1 cellular context compared by ENCODE assay signal in the genomic region with DNA sequence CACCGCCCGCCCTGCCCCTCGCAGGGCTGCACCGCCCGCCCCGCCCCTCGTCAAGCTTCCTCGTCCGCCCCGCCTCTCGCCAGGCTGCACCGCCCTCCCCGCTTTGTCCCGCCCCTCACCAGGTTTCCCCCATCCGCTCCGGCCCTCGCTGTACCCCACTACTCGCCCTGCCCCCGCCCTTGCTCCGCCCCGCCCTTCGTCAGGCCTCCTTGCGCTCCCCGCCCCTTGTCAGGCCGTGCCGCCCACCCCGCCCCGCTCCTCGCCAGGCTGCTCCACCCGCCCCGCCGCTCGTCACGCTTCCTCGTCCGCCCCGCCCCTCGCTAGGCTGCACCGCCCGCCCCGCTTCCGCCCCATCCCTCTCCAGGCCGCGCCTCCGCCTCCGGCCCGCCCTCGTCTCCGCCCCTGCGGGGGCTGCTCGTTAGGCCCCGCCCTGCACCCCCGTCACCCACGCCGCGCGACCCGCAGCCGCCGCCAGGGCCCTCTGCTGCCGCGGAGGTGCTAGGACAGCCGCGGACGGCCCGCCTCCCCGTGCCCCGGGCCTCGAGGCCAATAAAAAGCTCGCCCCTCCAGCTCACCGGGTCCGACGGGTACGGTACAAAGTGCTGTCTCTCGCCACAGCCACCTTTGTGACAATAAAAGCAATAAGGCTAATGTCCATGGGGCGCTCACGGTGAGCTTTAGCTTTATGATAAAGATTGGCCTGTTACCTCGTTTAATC.
TF ChIP-seq lines count a peak whose summit lies in the region.

No MANE protein-coding gene starts in this region.

TF ChIP-seq in HepG2, 621 proteins besides CTCF, POLR2A, EP300 and RAD21 (continued from another document and continues in another):
- 0 out of 2 replicates have a peak, but pooled peaks have one; percentile 37 for TF ChIP-seq ZNF749 (CRISPR knock-in tag; IDR thresholded peaks at IDR 0.05; ENCODE audit: borderline replicate concordance)
- peak; percentile 73 for TF ChIP-seq HNF4A (CRISPR knock-in tag; IDR thresholded peaks at IDR 0.05)
- TF ChIP-seq, protein P1, sequence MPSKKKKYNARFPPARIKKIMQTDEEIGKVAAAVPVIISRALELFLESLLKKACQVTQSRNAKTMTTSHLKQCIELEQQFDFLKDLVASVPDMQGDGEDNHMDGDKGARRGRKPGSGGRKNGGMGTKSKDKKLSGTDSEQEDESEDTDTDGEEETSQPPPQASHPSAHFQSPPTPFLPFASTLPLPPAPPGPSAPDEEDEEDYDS (CRISPR knock-in tag; IDR thresholded peaks at IDR 0.05), result peak; percentile 58
- TF ChIP-seq ZNF7 (CRISPR knock-in tag; IDR thresholded peaks at IDR 0.05), result no peak
- peak; percentile 86; the same call in 1 of the 2 replicates for TF ChIP-seq ZNF724P (CRISPR knock-in tag; IDR thresholded peaks at IDR 0.05; ENCODE audit: borderline replicate concordance)
- TF ChIP-seq, protein P2, sequence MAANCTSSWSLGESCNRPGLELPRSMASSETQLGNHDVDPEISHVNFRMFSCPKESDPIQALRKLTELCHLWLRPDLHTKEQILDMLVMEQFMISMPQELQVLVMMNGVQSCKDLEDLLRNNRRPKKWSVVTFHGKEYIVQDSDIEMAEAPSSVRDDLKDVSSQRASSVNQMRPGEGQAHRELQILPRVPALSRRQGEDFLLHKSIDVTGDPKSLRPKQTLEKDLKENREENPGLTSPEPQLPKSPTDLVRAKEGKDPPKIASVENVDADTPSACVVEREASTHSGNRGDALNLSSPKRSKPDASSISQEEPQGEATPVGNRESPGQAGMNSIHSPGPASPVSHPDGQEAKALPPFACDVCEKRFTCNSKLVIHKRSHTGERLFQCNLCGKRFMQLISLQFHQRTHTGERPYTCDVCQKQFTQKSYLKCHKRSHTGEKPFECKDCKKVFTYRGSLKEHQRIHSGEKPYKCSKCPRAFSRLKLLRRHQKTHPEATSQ (CRISPR knock-in tag; IDR thresholded peaks at IDR 0.05; ENCODE audit: borderline replicate concordance), result no peak
- no peak for TF ChIP-seq ZNF562 (CRISPR knock-in tag; IDR thresholded peaks at IDR 0.05; ENCODE audit: borderline replicate concordance)
- peak; percentile 53; the same call in 1 of the 2 replicates for TF ChIP-seq NR2C2 (CRISPR knock-in tag; IDR thresholded peaks at IDR 0.05; ENCODE audit: borderline replicate concordance)
- TF ChIP-seq CHD4 (IDR thresholded peaks at IDR 0.05; ENCODE audit: borderline replicate concordance, low read length), result no peak
- peak; percentile 62; the same call in 1 of the 2 replicates for TF ChIP-seq HNF4G (IDR thresholded peaks at IDR 0.05; ENCODE audit: borderline replicate concordance, low read depth, low read length)
- TF ChIP-seq HNF4G (CRISPR knock-in tag; IDR thresholded peaks at IDR 0.05; ENCODE audit: borderline replicate concordance, low read depth), result peak; percentile 63; the same call in 1 of the 2 replicates
- TF ChIP-seq ZNF160 (CRISPR knock-in tag; IDR thresholded peaks at IDR 0.05), result peak; percentile 62; the same call in 1 of the 2 replicates
- TF ChIP-seq, protein P3, sequence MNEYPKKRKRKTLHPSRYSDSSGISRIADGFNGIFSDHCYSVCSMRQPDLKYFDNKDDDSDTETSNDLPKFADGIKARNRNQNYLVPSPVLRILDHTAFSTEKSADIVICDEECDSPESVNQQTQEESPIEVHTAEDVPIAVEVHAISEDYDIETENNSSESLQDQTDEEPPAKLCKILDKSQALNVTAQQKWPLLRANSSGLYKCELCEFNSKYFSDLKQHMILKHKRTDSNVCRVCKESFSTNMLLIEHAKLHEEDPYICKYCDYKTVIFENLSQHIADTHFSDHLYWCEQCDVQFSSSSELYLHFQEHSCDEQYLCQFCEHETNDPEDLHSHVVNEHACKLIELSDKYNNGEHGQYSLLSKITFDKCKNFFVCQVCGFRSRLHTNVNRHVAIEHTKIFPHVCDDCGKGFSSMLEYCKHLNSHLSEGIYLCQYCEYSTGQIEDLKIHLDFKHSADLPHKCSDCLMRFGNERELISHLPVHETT (CRISPR knock-in tag; conservative IDR thresholded peaks at IDR 0.05), result peak; percentile 74; the same call in 1 of the 2 replicates
- no peak for TF ChIP-seq NR3C1 (CRISPR knock-in tag; IDR thresholded peaks at IDR 0.05)
- TF ChIP-seq ZC3H4 (CRISPR knock-in tag; IDR thresholded peaks at IDR 0.05; ENCODE audit: borderline replicate concordance), result no peak
- TF ChIP-seq ATF7 (IDR thresholded peaks at IDR 0.05), result no peak
- TF ChIP-seq ATF7 (CRISPR knock-in tag; IDR thresholded peaks at IDR 0.05), result no peak
- no peak for TF ChIP-seq ZBTB1 (CRISPR knock-in tag; IDR thresholded peaks at IDR 0.05; ENCODE audit: borderline replicate concordance)
- TF ChIP-seq ERF (CRISPR knock-in tag; IDR thresholded peaks at IDR 0.05), result peak; percentile 66; the same call in 1 of the 2 replicates
- TF ChIP-seq ZNF207 (IDR thresholded peaks at IDR 0.05; ENCODE audit: borderline replicate concordance), result no peak
- no peak for TF ChIP-seq NFE2 (CRISPR knock-in tag; IDR thresholded peaks at IDR 0.05)
- TF ChIP-seq, protein P4, sequence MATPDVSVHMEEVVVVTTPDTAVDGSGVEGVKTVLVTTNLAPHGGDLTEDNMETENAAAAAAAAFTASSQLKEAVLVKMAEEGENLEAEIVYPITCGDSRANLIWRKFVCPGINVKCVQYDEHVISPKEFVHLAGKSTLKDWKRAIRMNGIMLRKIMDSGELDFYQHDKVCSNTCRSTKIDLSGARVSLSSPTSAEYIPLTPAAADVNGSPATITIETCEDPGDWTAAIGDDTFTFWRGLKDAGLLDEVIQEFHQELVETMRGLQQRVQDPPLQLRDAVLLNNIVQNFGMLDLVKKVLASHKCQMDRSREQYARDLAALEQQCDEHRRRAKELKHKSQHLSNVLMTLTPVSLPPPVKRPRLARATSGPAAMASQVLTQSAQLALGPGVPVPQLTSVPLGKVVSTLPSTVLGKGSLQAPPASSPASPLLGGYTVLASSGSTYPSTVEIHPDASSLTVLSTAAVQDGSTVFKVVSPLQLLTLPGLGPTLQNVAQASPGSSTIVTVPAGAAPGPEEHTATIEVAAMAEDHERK (CRISPR knock-in tag; IDR thresholded peaks at IDR 0.05; ENCODE audit: low read depth), result no peak
- TF ChIP-seq MTF1 (CRISPR knock-in tag; IDR thresholded peaks at IDR 0.05), result no peak
- TF ChIP-seq YEATS4 (CRISPR knock-in tag; IDR thresholded peaks at IDR 0.05; ENCODE audit: borderline replicate concordance), result peak; percentile 72; the same call in 1 of the 2 replicates
- TF ChIP-seq ZNF550 (CRISPR knock-in tag; IDR thresholded peaks at IDR 0.05; ENCODE audit: borderline replicate concordance), result no peak
- TF ChIP-seq ZSCAN21 (CRISPR knock-in tag; IDR thresholded peaks at IDR 0.05; ENCODE audit: borderline replicate concordance), result peak; percentile 34; the same call in 1 of the 2 replicates
- TF ChIP-seq EED (CRISPR knock-in tag; IDR thresholded peaks at IDR 0.05), result no peak
- TF ChIP-seq PCBP1 (IDR thresholded peaks at IDR 0.05; ENCODE audit: borderline replicate concordance, low read depth, low read length), result no peak
- no peak for TF ChIP-seq RFXANK (CRISPR knock-in tag; IDR thresholded peaks at IDR 0.05)
- TF ChIP-seq PTBP1 (IDR thresholded peaks at IDR 0.05; ENCODE audit: low read depth, low read length, poor library complexity, severe bottlenecking), result no peak
- no peak for TF ChIP-seq ZFP41 (CRISPR knock-in tag; IDR thresholded peaks at IDR 0.05; ENCODE audit: borderline replicate concordance)
- no peak for TF ChIP-seq SIN3B (IDR thresholded peaks at IDR 0.05; ENCODE audit: low read length)
- TF ChIP-seq ZNF883 (CRISPR knock-in tag; IDR thresholded peaks at IDR 0.05; ENCODE audit: not compliant biosample characterization), result no peak
- TF ChIP-seq, protein P5, sequence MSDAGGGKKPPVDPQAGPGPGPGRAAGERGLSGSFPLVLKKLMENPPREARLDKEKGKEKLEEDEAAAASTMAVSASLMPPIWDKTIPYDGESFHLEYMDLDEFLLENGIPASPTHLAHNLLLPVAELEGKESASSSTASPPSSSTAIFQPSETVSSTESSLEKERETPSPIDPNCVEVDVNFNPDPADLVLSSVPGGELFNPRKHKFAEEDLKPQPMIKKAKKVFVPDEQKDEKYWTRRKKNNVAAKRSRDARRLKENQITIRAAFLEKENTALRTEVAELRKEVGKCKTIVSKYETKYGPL (CRISPR knock-in tag; IDR thresholded peaks at IDR 0.05), result no peak
- no peak for TF ChIP-seq KDM3A (CRISPR knock-in tag; IDR thresholded peaks at IDR 0.05; ENCODE audit: low read depth)
- no peak for TF ChIP-seq ZNF12 (CRISPR knock-in tag; IDR thresholded peaks at IDR 0.05)
- TF ChIP-seq, protein P6, sequence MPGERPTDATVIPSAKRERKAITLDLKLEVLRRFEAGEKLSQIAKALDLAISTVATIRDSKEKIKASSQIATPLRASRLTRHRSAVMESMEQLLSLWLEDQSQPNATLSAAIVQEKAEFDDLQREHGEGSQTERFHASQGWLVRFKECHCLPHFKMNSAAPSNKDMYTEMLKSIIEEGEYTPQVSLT (CRISPR knock-in tag; IDR thresholded peaks at IDR 0.05; ENCODE audit: borderline replicate concordance, low read depth), result 0 out of 2 replicates have a peak, but pooled peaks have one; percentile 34
- TF ChIP-seq, protein P7, sequence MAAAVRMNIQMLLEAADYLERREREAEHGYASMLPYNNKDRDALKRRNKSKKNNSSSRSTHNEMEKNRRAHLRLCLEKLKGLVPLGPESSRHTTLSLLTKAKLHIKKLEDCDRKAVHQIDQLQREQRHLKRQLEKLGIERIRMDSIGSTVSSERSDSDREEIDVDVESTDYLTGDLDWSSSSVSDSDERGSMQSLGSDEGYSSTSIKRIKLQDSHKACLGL (CRISPR knock-in tag; IDR thresholded peaks at IDR 0.05), result no peak
- TF ChIP-seq ZNF143 (CRISPR knock-in tag; IDR thresholded peaks at IDR 0.05), result no peak
- TF ChIP-seq ZNF556 (CRISPR knock-in tag; IDR thresholded peaks at IDR 0.05; ENCODE audit: borderline replicate concordance), result peak; percentile 96; the same call in 1 of the 2 replicates
- no peak for TF ChIP-seq ZNF552 (CRISPR knock-in tag; IDR thresholded peaks at IDR 0.05; ENCODE audit: borderline replicate concordance)
- peak; percentile 56; the same call in 1 of the 2 replicates for TF ChIP-seq REPIN1 (CRISPR knock-in tag; IDR thresholded peaks at IDR 0.05; ENCODE audit: borderline replicate concordance, low read depth)
- TF ChIP-seq ZZZ3 (CRISPR knock-in tag; IDR thresholded peaks at IDR 0.05; ENCODE audit: borderline replicate concordance), result no peak; the same call in 1 of the 2 replicates
- TF ChIP-seq ZNF10 (CRISPR knock-in tag; IDR thresholded peaks at IDR 0.05; ENCODE audit: borderline replicate concordance, low read depth), result no peak
- TF ChIP-seq, protein P8, sequence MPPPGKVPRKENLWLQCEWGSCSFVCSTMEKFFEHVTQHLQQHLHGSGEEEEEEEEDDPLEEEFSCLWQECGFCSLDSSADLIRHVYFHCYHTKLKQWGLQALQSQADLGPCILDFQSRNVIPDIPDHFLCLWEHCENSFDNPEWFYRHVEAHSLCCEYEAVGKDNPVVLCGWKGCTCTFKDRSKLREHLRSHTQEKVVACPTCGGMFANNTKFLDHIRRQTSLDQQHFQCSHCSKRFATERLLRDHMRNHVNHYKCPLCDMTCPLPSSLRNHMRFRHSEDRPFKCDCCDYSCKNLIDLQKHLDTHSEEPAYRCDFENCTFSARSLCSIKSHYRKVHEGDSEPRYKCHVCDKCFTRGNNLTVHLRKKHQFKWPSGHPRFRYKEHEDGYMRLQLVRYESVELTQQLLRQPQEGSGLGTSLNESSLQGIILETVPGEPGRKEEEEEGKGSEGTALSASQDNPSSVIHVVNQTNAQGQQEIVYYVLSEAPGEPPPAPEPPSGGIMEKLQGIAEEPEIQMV (CRISPR knock-in tag; IDR thresholded peaks at IDR 0.05; ENCODE audit: low read depth), result peak; percentile 93; the same call in 1 of the 2 replicates
- no peak for TF ChIP-seq MAFG (CRISPR knock-in tag; IDR thresholded peaks at IDR 0.05)
- TF ChIP-seq ZSCAN22 (CRISPR knock-in tag; IDR thresholded peaks at IDR 0.05), result no peak
- no peak for TF ChIP-seq ZNF431 (CRISPR knock-in tag; IDR thresholded peaks at IDR 0.05; ENCODE audit: borderline replicate concordance, low read depth)
- TF ChIP-seq, protein P9, sequence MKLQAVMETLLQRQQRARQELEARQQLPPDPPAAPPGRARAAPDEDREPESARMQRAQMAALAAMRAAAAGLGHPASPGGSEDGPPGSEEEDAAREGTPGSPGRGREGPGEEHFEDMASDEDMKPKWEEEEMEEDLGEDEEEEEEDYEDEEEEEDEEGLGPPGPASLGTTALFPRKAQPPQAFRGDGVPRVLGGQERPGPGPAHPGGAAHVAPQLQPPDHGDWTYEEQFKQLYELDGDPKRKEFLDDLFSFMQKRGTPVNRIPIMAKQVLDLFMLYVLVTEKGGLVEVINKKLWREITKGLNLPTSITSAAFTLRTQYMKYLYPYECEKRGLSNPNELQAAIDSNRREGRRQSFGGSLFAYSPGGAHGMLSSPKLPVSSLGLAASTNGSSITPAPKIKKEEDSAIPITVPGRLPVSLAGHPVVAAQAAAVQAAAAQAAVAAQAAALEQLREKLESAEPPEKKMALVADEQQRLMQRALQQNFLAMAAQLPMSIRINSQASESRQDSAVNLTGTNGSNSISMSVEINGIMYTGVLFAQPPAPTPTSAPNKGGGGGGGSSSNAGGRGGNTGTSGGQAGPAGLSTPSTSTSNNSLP (IDR thresholded peaks at IDR 0.05; ENCODE audit: low read depth, low read length), result no peak
- TF ChIP-seq RFX3 (CRISPR knock-in tag; IDR thresholded peaks at IDR 0.05), result no peak
- no peak for TF ChIP-seq NBN (conservative IDR thresholded peaks at IDR 0.05)
- no peak for TF ChIP-seq SNRNP70 (IDR thresholded peaks at IDR 0.05; ENCODE audit: low read depth, low read length)
- TF ChIP-seq, protein P10, sequence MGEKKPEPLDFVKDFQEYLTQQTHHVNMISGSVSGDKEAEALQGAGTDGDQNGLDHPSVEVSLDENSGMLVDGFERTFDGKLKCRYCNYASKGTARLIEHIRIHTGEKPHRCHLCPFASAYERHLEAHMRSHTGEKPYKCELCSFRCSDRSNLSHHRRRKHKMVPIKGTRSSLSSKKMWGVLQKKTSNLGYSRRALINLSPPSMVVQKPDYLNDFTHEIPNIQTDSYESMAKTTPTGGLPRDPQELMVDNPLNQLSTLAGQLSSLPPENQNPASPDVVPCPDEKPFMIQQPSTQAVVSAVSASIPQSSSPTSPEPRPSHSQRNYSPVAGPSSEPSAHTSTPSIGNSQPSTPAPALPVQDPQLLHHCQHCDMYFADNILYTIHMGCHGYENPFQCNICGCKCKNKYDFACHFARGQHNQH (CRISPR knock-in tag; IDR thresholded peaks at IDR 0.05), result no peak
- no peak for TF ChIP-seq KMT2B (CRISPR knock-in tag; IDR thresholded peaks at IDR 0.05)
- TF ChIP-seq, protein P11, sequence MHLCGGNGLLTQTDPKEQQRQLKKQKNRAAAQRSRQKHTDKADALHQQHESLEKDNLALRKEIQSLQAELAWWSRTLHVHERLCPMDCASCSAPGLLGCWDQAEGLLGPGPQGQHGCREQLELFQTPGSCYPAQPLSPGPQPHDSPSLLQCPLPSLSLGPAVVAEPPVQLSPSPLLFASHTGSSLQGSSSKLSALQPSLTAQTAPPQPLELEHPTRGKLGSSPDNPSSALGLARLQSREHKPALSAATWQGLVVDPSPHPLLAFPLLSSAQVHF (CRISPR knock-in tag; IDR thresholded peaks at IDR 0.05), result no peak
- TF ChIP-seq, protein P12, sequence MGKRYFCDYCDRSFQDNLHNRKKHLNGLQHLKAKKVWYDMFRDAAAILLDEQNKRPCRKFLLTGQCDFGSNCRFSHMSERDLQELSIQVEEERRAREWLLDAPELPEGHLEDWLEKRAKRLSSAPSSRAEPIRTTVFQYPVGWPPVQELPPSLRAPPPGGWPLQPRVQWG (CRISPR knock-in tag; IDR thresholded peaks at IDR 0.05; ENCODE audit: borderline replicate concordance, low read depth), result no peak
- no peak for TF ChIP-seq PAX8 (CRISPR knock-in tag; IDR thresholded peaks at IDR 0.05; ENCODE audit: borderline replicate concordance)
- no peak for TF ChIP-seq FOXJ3 (CRISPR knock-in tag; IDR thresholded peaks at IDR 0.05; ENCODE audit: borderline replicate concordance)
